Comparison of ENCODE assay signal across 8 cellular contexts in the genomic region with DNA sequence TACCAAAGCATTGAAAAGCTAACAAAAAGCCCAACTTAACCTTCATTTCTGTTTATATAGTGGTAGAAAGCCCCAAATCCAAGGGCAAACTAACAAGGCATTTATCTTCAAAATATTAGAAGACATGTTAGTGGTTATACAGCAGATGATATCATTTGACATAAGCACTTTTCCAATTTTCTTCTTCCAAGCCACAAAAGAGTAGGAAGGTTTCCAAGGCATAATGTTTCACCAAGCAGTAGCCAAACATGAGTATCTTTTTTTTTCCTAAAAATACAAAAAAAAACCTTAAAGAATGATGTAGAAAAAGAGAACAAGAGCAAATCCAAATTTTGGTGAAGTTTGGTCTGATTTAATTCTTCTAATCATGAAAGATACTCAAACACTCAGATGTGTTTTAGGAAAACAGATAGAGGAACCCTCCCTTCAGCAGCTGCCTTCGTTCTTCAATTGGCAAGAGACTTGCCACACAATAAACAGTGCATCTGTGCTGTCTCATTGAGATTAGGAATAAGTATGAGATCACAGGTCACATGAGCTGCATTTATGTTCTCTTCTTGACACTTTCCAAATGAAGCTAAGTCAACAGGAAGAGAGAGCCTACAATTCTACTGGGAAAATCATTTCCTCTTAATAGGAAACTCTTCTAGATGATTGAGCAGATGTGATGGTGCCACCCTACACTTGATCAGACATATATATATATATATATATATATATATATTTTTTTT.
DNase-seq lines count a peak whose midpoint lies in the region; ATAC-seq and TF ChIP-seq lines count a peak whose summit lies in the region.

No MANE protein-coding gene starts in this region.

- H3K27ac ChIP-seq in Peyer's patch: peak overlapping the region in 3 of 4 donors; percentile 0 to 46 (median 36)
- no peak overlapping the region for H3K27ac ChIP-seq in lower lobe of right lung

- H3K4me3 ChIP-seq in Peyer's patch (no peak overlapping the region), fibroblast of the aortic adventitia (ENCODE audit: low read depth, low read length) (no peak overlapping the region), lower lobe of right lung (no peak overlapping the region)

- no peak for TF ChIP-seq CTCF in Peyer's patch (IDR thresholded peaks at IDR 0.05)
- TF ChIP-seq CTCF in fibroblast of the aortic adventitia (IDR thresholded peaks at IDR 0.05; ENCODE audit: insufficient read depth, low read length): no peak
- TF ChIP-seq CTCF in lower lobe of right lung (IDR thresholded peaks at IDR 0.05): no peak

- TF ChIP-seq POLR2A in Peyer's patch (IDR thresholded peaks at IDR 0.05): no peak
- TF ChIP-seq POLR2A in GM18505 (IDR thresholded peaks at IDR 0.05; ENCODE audit: borderline replicate concordance, extremely low read depth, insufficient read depth, insufficient read length): no peak

- intact Hi-C loops in lower lobe of right lung (cut with DNase I): no loop called here

- H3K36me3 ChIP-seq in Peyer's patch (peaks cover 0 to 36% (median 0%) of the 10 kb centered on the region in 3 donors), lower lobe of right lung (peaks cover 47% of the 10 kb centered on the region)

- H3K4me1 ChIP-seq in Peyer's patch (no peaks in the 10 kb centered on the region), lower lobe of right lung (no peaks in the 10 kb centered on the region)

- DNase-seq in EH (ENCODE audit: low read depth) (peak; percentile 11), Peyer's patch (no peak), fibroblast of the aortic adventitia (ENCODE audit: low read depth) (peak; percentile 84), pulmonary artery endothelial cell (ENCODE audit: low read depth, low spot score) (peak; percentile 71), lower lobe of right lung (no peak), GM19240 (ENCODE audit: insufficient read length, low spot score) (no peak), DMS79 (lab: John Stamatoyannopoulos, UW) (no peak)

- ATAC-seq in lower lobe of right lung: no peak
- ATAC-seq in GM18505 (IDR thresholded peaks at IDR 0.05; ENCODE audit: unreplicated experiment): no peak

- H3K27me3 ChIP-seq in Peyer's patch: no peaks in the 10 kb centered on the region
- no peaks in the 10 kb centered on the region for H3K27me3 ChIP-seq in lower lobe of right lung (ENCODE audit: low read depth)

- no peaks in the 10 kb centered on the region for H3K9me3 ChIP-seq in Peyer's patch
- no peaks in the 10 kb centered on the region for H3K9me3 ChIP-seq in lower lobe of right lung

Comparison
In these comparisons a context has a peak if more than half of its experiments do, and no peak if none do; other contexts are left out.
1. DNase-seq: peak in EH (single experiment), fibroblast of the aortic adventitia (single experiment) and pulmonary artery endothelial cell (single experiment); none in Peyer's patch (0 of 3), lower lobe of right lung (single experiment), GM19240 (single experiment) and DMS79 (single experiment).